1 cellular context compared by ENCODE assay signal in genomic region chr17:58387834-58388233, GRCh38.
A peak's percentile ranks its signal among the peaks of the same experiment; 100 is the strongest.
TF ChIP-seq lines count a peak whose summit lies in the region.

No MANE protein-coding gene starts in this region.

TF ChIP-seq in HEK293, 187 proteins besides CTCF, POLR2A, EP300 and RAD21 (continued from another document and continues in another):
- TF ChIP-seq ZNF624 (tag by site-specific recombination; IDR thresholded peaks at IDR 0.05) (0 out of 2 replicates have a peak, but pooled peaks have one; percentile 36), SP7 (tag by site-specific recombination; IDR thresholded peaks at IDR 0.05) (peak; percentile 97), ZNF664 (tag by site-specific recombination; IDR thresholded peaks at IDR 0.05) (no peak), TRIM28 (IDR thresholded peaks at IDR 0.05; ENCODE audit: borderline replicate concordance, low read length) (peak; percentile 48; the same call in 1 of the 2 replicates), ZNF629 (tag by site-specific recombination; IDR thresholded peaks at IDR 0.05) (peak; percentile 90), ZSCAN30 (tag by site-specific recombination; IDR thresholded peaks at IDR 0.05) (peak; percentile 57; the same call in 1 of the 2 replicates), EGR2 (tag by site-specific recombination; IDR thresholded peaks at IDR 0.05; ENCODE audit: low read depth) (0 out of 2 replicates have a peak, but pooled peaks have one; percentile 35), ZNF843 (tag by site-specific recombination; IDR thresholded peaks at IDR 0.05) (peak; percentile 95), ZNF488 (tag by site-specific recombination; IDR thresholded peaks at IDR 0.05) (no peak), GLIS2 (tag by site-specific recombination; IDR thresholded peaks at IDR 0.05) (peak; percentile 55; the same call in 1 of the 2 replicates), YY2 (tag by site-specific recombination; IDR thresholded peaks at IDR 0.05) (no peak), ZNF837 (tag by site-specific recombination; IDR thresholded peaks at IDR 0.05) (no peak), ZNF311 (tag by site-specific recombination; IDR thresholded peaks at IDR 0.05; ENCODE audit: borderline replicate concordance) (no peak), ZBTB17 (tag by site-specific recombination; IDR thresholded peaks at IDR 0.05) (no peak), ZNF23 (tag by site-specific recombination; IDR thresholded peaks at IDR 0.05; ENCODE audit: borderline replicate concordance) (no peak), ZFP69B (tag by site-specific recombination; IDR thresholded peaks at IDR 0.05) (peak; percentile 59; the same call in 1 of the 2 replicates), ZNF449 (tag by site-specific recombination; IDR thresholded peaks at IDR 0.05) (0 out of 2 replicates have a peak, but pooled peaks have one; percentile 37), ZNF350 (tag by site-specific recombination; IDR thresholded peaks at IDR 0.05) (no peak), ZNF610 (tag by site-specific recombination; IDR thresholded peaks at IDR 0.05; ENCODE audit: borderline replicate concordance) (peak; percentile 56; the same call in 1 of the 2 replicates), ZNF596 (tag by site-specific recombination; IDR thresholded peaks at IDR 0.05) (peak; percentile 32; the same call in 1 of the 2 replicates), KLF10 (tag by site-specific recombination; IDR thresholded peaks at IDR 0.05) (peak; percentile 98), INSM2 (tag by site-specific recombination; IDR thresholded peaks at IDR 0.05) (peak; percentile 60), PRDM10 (tag by site-specific recombination; IDR thresholded peaks at IDR 0.05) (peak; percentile 71), ZNF416 (tag by site-specific recombination; IDR thresholded peaks at IDR 0.05) (no peak), ZNF518A (tag by site-specific recombination; conservative IDR thresholded peaks at IDR 0.05; ENCODE audit: low read depth) (peak; percentile 49; the same call in 1 of the 2 replicates), ZNF626 (tag by site-specific recombination; IDR thresholded peaks at IDR 0.05) (no peak), TCF7L2 (IDR thresholded peaks at IDR 0.05; ENCODE audit: borderline replicate concordance, low read depth, low read length) (peak; percentile 54; the same call in 1 of the 2 replicates), ZSCAN23 (tag by site-specific recombination; IDR thresholded peaks at IDR 0.05) (peak; percentile 71; the same call in 1 of the 2 replicates), ZFHX2 (tag by site-specific recombination; conservative IDR thresholded peaks at IDR 0.05) (0 out of 2 replicates have a peak, but pooled peaks have one; percentile 18), OVOL3 (tag by site-specific recombination; IDR thresholded peaks at IDR 0.05) (no peak), ZSCAN16 (tag by site-specific recombination; IDR thresholded peaks at IDR 0.05) (no peak), ZNF473 (tag by site-specific recombination; IDR thresholded peaks at IDR 0.05) (no peak), ZFP37 (tag by site-specific recombination; IDR thresholded peaks at IDR 0.05) (0 out of 2 replicates have a peak, but pooled peaks have one; percentile 45), MZF1 (tag by site-specific recombination; IDR thresholded peaks at IDR 0.05; ENCODE audit: borderline replicate concordance) (0 out of 2 replicates have a peak, but pooled peaks have one; percentile 22), KLF8 (tag by site-specific recombination; IDR thresholded peaks at IDR 0.05) (peak; percentile 95), ZNF266 (tag by site-specific recombination; IDR thresholded peaks at IDR 0.05; ENCODE audit: low read depth) (no peak), ZNF670 (tag by site-specific recombination; IDR thresholded peaks at IDR 0.05; ENCODE audit: low read depth) (no peak), BCL11A (tag by site-specific recombination; IDR thresholded peaks at IDR 0.05; ENCODE audit: low read depth) (peak; percentile 56; the same call in 1 of the 2 replicates), ZNF324 (tag by site-specific recombination; IDR thresholded peaks at IDR 0.05) (no peak), ZNF354C (tag by site-specific recombination; IDR thresholded peaks at IDR 0.05; ENCODE audit: borderline replicate concordance, low read depth) (no peak), ZNF391 (tag by site-specific recombination; IDR thresholded peaks at IDR 0.05; ENCODE audit: borderline replicate concordance, low read depth) (no peak), ZNF214 (tag by site-specific recombination; IDR thresholded peaks at IDR 0.05; ENCODE audit: borderline replicate concordance) (no peak), ZNF623 (tag by site-specific recombination; IDR thresholded peaks at IDR 0.05) (no peak), ZNF248 (tag by site-specific recombination; IDR thresholded peaks at IDR 0.05) (no peak), WT1 (tag by site-specific recombination; IDR thresholded peaks at IDR 0.05) (peak; percentile 86), ZNF366 (tag by site-specific recombination; conservative IDR thresholded peaks at IDR 0.05) (peak; percentile 54)
- TF ChIP-seq, protein P1, sequence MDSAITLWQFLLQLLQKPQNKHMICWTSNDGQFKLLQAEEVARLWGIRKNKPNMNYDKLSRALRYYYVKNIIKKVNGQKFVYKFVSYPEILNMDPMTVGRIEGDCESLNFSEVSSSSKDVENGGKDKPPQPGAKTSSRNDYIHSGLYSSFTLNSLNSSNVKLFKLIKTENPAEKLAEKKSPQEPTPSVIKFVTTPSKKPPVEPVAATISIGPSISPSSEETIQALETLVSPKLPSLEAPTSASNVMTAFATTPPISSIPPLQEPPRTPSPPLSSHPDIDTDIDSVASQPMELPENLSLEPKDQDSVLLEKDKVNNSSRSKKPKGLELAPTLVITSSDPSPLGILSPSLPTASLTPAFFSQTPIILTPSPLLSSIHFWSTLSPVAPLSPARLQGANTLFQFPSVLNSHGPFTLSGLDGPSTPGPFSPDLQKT (IDR thresholded peaks at IDR 0.05; ENCODE audit: borderline replicate concordance, low read depth, low read length) = no peak
- TF ChIP-seq, protein P2, sequence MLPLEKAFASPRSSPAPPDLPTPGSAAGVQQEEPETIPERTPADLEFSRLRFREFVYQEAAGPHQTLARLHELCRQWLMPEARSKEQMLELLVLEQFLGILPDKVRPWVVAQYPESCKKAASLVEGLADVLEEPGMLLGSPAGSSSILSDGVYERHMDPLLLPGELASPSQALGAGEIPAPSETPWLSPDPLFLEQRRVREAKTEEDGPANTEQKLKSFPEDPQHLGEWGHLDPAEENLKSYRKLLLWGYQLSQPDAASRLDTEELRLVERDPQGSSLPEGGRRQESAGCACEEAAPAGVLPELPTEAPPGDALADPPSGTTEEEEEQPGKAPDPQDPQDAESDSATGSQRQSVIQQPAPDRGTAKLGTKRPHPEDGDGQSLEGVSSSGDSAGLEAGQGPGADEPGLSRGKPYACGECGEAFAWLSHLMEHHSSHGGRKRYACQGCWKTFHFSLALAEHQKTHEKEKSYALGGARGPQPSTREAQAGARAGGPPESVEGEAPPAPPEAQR (tag by site-specific recombination; IDR thresholded peaks at IDR 0.05) = no peak
- TF ChIP-seq, protein P3, sequence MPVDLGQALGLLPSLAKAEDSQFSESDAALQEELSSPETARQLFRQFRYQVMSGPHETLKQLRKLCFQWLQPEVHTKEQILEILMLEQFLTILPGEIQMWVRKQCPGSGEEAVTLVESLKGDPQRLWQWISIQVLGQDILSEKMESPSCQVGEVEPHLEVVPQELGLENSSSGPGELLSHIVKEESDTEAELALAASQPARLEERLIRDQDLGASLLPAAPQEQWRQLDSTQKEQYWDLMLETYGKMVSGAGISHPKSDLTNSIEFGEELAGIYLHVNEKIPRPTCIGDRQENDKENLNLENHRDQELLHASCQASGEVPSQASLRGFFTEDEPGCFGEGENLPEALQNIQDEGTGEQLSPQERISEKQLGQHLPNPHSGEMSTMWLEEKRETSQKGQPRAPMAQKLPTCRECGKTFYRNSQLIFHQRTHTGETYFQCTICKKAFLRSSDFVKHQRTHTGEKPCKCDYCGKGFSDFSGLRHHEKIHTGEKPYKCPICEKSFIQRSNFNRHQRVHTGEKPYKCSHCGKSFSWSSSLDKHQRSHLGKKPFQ (tag by site-specific recombination; IDR thresholded peaks at IDR 0.05) = peak; percentile 81
- TF ChIP-seq, protein P4, sequence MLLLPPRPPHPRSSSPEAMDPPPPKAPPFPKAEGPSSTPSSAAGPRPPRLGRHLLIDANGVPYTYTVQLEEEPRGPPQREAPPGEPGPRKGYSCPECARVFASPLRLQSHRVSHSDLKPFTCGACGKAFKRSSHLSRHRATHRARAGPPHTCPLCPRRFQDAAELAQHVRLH (tag by site-specific recombination; IDR thresholded peaks at IDR 0.05) = peak; percentile 87
